In the genomic region with DNA sequence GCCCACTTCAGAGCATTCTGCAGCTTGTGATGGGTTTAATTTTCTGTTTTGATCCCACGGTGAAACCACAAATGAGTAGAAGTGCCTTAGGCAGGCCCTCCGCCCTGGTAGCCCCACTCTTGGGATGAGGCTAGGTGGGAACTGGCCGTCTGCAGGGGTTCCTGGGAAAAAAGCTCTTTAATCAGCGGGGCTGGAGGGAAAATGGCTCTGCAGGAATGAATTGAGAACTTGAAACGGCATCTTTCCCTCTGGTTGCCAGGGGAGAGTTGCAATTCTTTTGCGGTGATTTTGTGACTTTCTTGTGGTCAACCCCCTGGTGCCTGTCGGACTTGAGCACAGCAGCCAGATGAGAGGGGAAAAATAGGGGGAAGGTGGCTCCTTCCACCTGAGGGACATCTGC, we compare ENCODE assay signal across 27 cellular contexts. TPM values are rescaled to one million over a fixed set of nuclear protein-coding genes. Genes with fewer than 3 reads are reported as not detected.
DNase-seq lines count a peak whose midpoint lies in the region; ATAC-seq and TF ChIP-seq lines count a peak whose summit lies in the region.
"Had no signal": no experiment of that assay in that cellular context is flagged by ENCODE, and none has a peak within 500 bp of the region (broad histone marks: within the 10 kb centered on the region; RNA-seq: fewer than 3 reads in every experiment).

No MANE protein-coding gene starts in this region.

- peak overlapping the region in 2 of 11 experiments; percentile 7 to 21; a peak in 1 of 22 replicates for H3K9ac ChIP-seq in BLaER1 treated with 17β-estradiol and CSF1 and Interleukin-3, amounts not matched to agents 10 nM and 100 nM
- H3K9ac ChIP-seq: parathyroid adenoma had no signal

- H3K9me3 Mint-ChIP-seq in mesothelial cell of epicardium: no peaks in the 10 kb centered on the region
- peaks cover 0 to 5% (median 2%) of the 10 kb centered on the region in 7 donors for H3K9me3 Mint-ChIP-seq in CD14-positive monocyte
- H3K9me3 Mint-ChIP-seq: activated CD4-positive, alpha-beta memory T cell treated with anti-CD3 and anti-CD28 coated beads, Interleukin-2, amount 10 ng/mL, durations not matched to agents 7 days and 5 days; activated naive CD4-positive, alpha-beta T cell treated with anti-CD3 and anti-CD28 coated beads for 36 hours had no signal

- in situ Hi-C loops in astrocyte of the cerebellum (cut with HindIII; ENCODE audit: low sequenced_read_pairs): no loop called here

- ATAC-seq in HG02759 (IDR thresholded peaks at IDR 0.05; ENCODE audit: unreplicated experiment): no peak

- H3K36me3 ChIP-seq in BLaER1 treated with 17β-estradiol and CSF1 and Interleukin-3, amounts not matched to agents 10 nM and 100 nM: no peaks in the 10 kb centered on the region
- H3K36me3 ChIP-seq: brain microvascular endothelial cell, suprapubic skin had no signal

- DNase-seq in M059J (ENCODE audit: low read depth): peak; percentile 52
- peak; percentile 57 for DNase-seq in astrocyte of the cerebellum (ENCODE audit: low read depth)
- DNase-seq in mesothelial cell of epicardium (ENCODE audit: low spot score in 2 of 2, unreplicated experiment in 2 of 2): no peak
- no peak for DNase-seq in cerebellar nuclear complex (lab: John Stamatoyannopoulos, UW)
- DNase-seq in CD14-positive monocyte (ENCODE audit: low spot score): no peak
- no peak for DNase-seq in mesenteric fat pad (ENCODE audit: low spot score)
- DNase-seq: activated CD4-positive, alpha-beta memory T cell treated with anti-CD3 and anti-CD28 coated beads, Interleukin-2, amount 10 ng/mL, durations not matched to agents 7 days and 5 days; activated CD4-positive, alpha-beta T cell treated with anti-CD3 and anti-CD28 coated beads for 1 hour; activated CD8-positive, alpha-beta memory T cell treated with anti-CD3 and anti-CD28 coated beads, Interleukin-2, amount 50 U/mL, for 4 hours; activated naive CD4-positive, alpha-beta T cell treated with anti-CD3 and anti-CD28 coated beads for 36 hours; brain microvascular endothelial cell; DMS153; NCI-H1105 treated with DMSO at 0.1 percent for 48 hours; NCI-H187 treated with DMSO at 0.1 percent for 48 hours; NCI-H2171 treated with DMSO at 0.1 percent for 48 hours; NCI-H510A treated with DMSO at 0.1 percent for 48 hours; retina; Right ventricle myocardium superior; stimulated activated naive CD4-positive, alpha-beta T cell had no signal

- H3K9me3 ChIP-seq in BLaER1 treated with 17β-estradiol and CSF1 and Interleukin-3, amounts not matched to agents 10 nM and 100 nM (replicated peaks in 1 of 11): no peaks in the 10 kb centered on the region
- H3K9me3 ChIP-seq: suprapubic skin had no signal

- no peak overlapping the region for H3K27ac ChIP-seq in BLaER1 treated with 17β-estradiol and CSF1 and Interleukin-3, amounts not matched to agents 10 nM and 100 nM
- H3K27ac ChIP-seq: brain microvascular endothelial cell, parathyroid adenoma, suprapubic skin had no signal

- intact Hi-C loops in CD14-positive monocyte (cut with micrococcal nuclease): no loop called here

- H3K4me1 ChIP-seq in BLaER1 treated with 17β-estradiol and CSF1 and Interleukin-3, amounts not matched to agents 10 nM and 100 nM: peaks cover 22 to 65% (median 47%) of the 10 kb centered on the region in 10 experiments
- H3K4me1 ChIP-seq: suprapubic skin had no signal

- H3K27me3 Mint-ChIP-seq in mesothelial cell of epicardium (ENCODE audit: low read depth) (no peaks in the 10 kb centered on the region), CD14-positive monocyte (ENCODE audit: low read depth in 3 of 3) (peaks cover 1 to 17% (median 5%) of the 10 kb centered on the region in 3 donors)

- H3K4me1 Mint-ChIP-seq in mesothelial cell of epicardium (peaks cover 21% of the 10 kb centered on the region), CD14-positive monocyte (peaks cover 10% of the 10 kb centered on the region)

- TF ChIP-seq CTCF in astrocyte of the cerebellum (IDR thresholded peaks at IDR 0.05; ENCODE audit: low read depth, low read length, missing control alignments) (no peak), mesothelial cell of epicardium (IDR thresholded peaks at IDR 0.05; ENCODE audit: unreplicated experiment) (no peak), CD14-positive monocyte (IDR thresholded peaks at IDR 0.05) (no peak)

- H3K4me3 Mint-ChIP-seq in mesothelial cell of epicardium (no peak overlapping the region), CD14-positive monocyte (no peak overlapping the region)
- H3K4me3 Mint-ChIP-seq: activated CD4-positive, alpha-beta memory T cell treated with anti-CD3 and anti-CD28 coated beads, Interleukin-2, amount 10 ng/mL, durations not matched to agents 7 days and 5 days; activated naive CD4-positive, alpha-beta T cell treated with anti-CD3 and anti-CD28 coated beads for 36 hours had no signal

- peaks cover 0 to 14% (median 10%) of the 10 kb centered on the region in 11 experiments; a peak in 12 of 22 replicates for H3K27me3 ChIP-seq in BLaER1 treated with 17β-estradiol and CSF1 and Interleukin-3, amounts not matched to agents 10 nM and 100 nM

- peak overlapping the region in 9 of 11 experiments; percentile 40 to 81 (median 68); a peak in 19 of 22 replicates for H3K4me2 ChIP-seq in BLaER1 treated with 17β-estradiol and CSF1 and Interleukin-3, amounts not matched to agents 10 nM and 100 nM

- H3K27ac Mint-ChIP-seq in mesothelial cell of epicardium: peak overlapping the region; percentile 66
- H3K27ac Mint-ChIP-seq in CD14-positive monocyte: no peak overlapping the region
- H3K27ac Mint-ChIP-seq: activated CD4-positive, alpha-beta memory T cell treated with anti-CD3 and anti-CD28 coated beads, Interleukin-2, amount 10 ng/mL, durations not matched to agents 7 days and 5 days; activated naive CD4-positive, alpha-beta T cell treated with anti-CD3 and anti-CD28 coated beads for 36 hours had no signal

- H4K20me1 ChIP-seq in BLaER1 treated with 17β-estradiol and CSF1 and Interleukin-3, amounts not matched to agents 10 nM and 100 nM: no peaks in the 10 kb centered on the region; a peak in 1 of 22 replicates

- H3K4me3 ChIP-seq in BLaER1 treated with 17β-estradiol and CSF1 and Interleukin-3, amounts not matched to agents 10 nM and 100 nM: no peak overlapping the region
- H3K4me3 ChIP-seq in astrocyte of the cerebellum (ENCODE audit: low read depth, low read length): no peak overlapping the region
- H3K4me3 ChIP-seq: suprapubic skin had no signal

- H3K36me3 Mint-ChIP-seq in mesothelial cell of epicardium: peaks cover 5% of the 10 kb centered on the region
- no peaks in the 10 kb centered on the region for H3K36me3 Mint-ChIP-seq in CD14-positive monocyte

RNA-seq across cellular contexts. Expression of a gene that starts 32.7 kb away (rescaled TPM):
- total RNA-seq in M059J (2014; rRNA removed; shearing (Covaris generic)): 0.12 TPM in 1 of 2 replicates, not detected in the other
- total RNA-seq in mesothelial cell of epicardium: 105 to 110 TPM (median 109 TPM) in 3 replicates
- not detected for polyA plus RNA-seq in CD14-positive monocyte
- not detected for total RNA-seq in mesenteric fat pad
- total RNA-seq: activated CD4-positive, alpha-beta memory T cell treated with anti-CD3 and anti-CD28 coated beads, Interleukin-2, amount 10 ng/mL, durations not matched to agents 7 days and 5 days; activated naive CD4-positive, alpha-beta T cell treated with anti-CD3 and anti-CD28 coated beads for 36 hours; endothelial cell of umbilical vein; lung microvascular endothelial cell; Right ventricle myocardium superior; T-helper 2 cell treated with Interferon-gamma antibody and Interleukin-4, amounts not matched to agents 100 ng/mL and 5 ng/mL, for 36 hours; ureter had no signal
- polyA plus RNA-seq: endothelial cell of umbilical vein had no signal

Comparison
In these comparisons a context has a peak if more than half of its experiments do, and no peak if none do; other contexts are left out.
1. DNase-seq: peak in M059J (single experiment) and astrocyte of the cerebellum (single experiment); none in mesothelial cell of epicardium (0 of 2), cerebellar nuclear complex (0 of 2), CD14-positive monocyte (single experiment) and mesenteric fat pad (single experiment).
2. RNA of a gene that starts 32.7 kb away (total RNA-seq): 105 to 110 TPM in mesothelial cell of epicardium; 0.12 TPM in M059J and not detected in mesenteric fat pad (single experiment); every median in the first group is over 10 times any median in the second.